Comparison of ENCODE assay signal across 16 cellular contexts in the genomic region with DNA sequence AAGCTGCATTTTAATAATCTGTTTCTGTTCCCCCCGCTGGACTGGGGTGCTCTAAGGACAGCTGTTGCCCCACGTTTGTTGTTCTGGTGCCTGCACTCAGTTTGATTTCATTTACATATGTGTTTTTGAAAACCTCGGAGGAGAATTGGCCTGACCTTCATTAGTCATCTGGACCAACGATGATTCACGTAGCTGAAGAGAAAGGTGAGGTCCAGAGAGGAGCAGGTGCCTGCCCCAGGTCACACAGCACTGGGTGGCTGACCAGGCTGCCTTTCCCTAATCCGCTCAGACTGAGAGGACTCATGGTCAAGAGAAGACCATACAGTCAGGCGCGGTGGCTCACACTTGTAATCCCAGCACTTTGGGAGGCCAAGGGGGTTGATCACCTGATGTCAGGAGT. TPM values are rescaled to one million over a fixed set of nuclear protein-coding genes. Genes with fewer than 3 reads are reported as not detected.
A peak's percentile ranks its signal among the peaks of the same experiment; 100 is the strongest.
DNase-seq lines count a peak whose midpoint lies in the region; ATAC-seq and TF ChIP-seq lines count a peak whose summit lies in the region.
"Had no signal": no experiment of that assay in that cellular context is flagged by ENCODE, and none has a peak within 500 bp of the region (broad histone marks: within the 10 kb centered on the region; RNA-seq: fewer than 3 reads in every experiment).

No MANE protein-coding gene starts in this region.

- peaks cover 0 to 58% (median 23%) of the 10 kb centered on the region in 12 donors for H3K4me1 ChIP-seq in heart left ventricle
- peaks cover 22 to 62% of the 10 kb centered on the region in 2 donors for H3K4me1 ChIP-seq in ascending aorta
- peaks cover 42% of the 10 kb centered on the region for H3K4me1 ChIP-seq in hepatocyte (ENCODE audit: insufficient read depth)
- H3K4me1 ChIP-seq in uterus = peaks cover 0 to 16% of the 10 kb centered on the region in 2 donors

- H3K9me2 ChIP-seq in hepatocyte (replicated peaks; ENCODE audit: insufficient read depth) = no peaks in the 10 kb centered on the region

- H3K4me3 ChIP-seq in heart left ventricle = no peak overlapping the region
- no peak overlapping the region for H3K4me3 ChIP-seq in ascending aorta
- H3K4me3 ChIP-seq in hepatocyte = no peak overlapping the region
- no peak overlapping the region for H3K4me3 ChIP-seq in uterus

- peak overlapping the region in 10 of 12 donors; percentile 24 to 95 (median 81) for H3K27ac ChIP-seq in heart left ventricle
- H3K27ac ChIP-seq in ascending aorta = peak overlapping the region; percentile 91 to 93
- peak overlapping the region; percentile 49 for H3K27ac ChIP-seq in hepatocyte
- H3K27ac ChIP-seq in uterus = peak overlapping the region; percentile 96 to 99

- H3K4me2 ChIP-seq in hepatocyte = no peak overlapping the region

- H3K9me3 ChIP-seq in heart left ventricle = no peaks in the 10 kb centered on the region
- H3K9me3 ChIP-seq in ascending aorta = no peaks in the 10 kb centered on the region
- no peaks in the 10 kb centered on the region for H3K9me3 ChIP-seq in hepatocyte (ENCODE audit: low read depth)
- no peaks in the 10 kb centered on the region for H3K9me3 ChIP-seq in uterus

- H3K79me2 ChIP-seq in hepatocyte = no peaks in the 10 kb centered on the region

- H2AFZ ChIP-seq in hepatocyte = no peak overlapping the region

- no peak for ATAC-seq in heart left ventricle
- no peak for ATAC-seq in Right ventricle myocardium superior (ENCODE audit: poor library complexity)
- ATAC-seq in HG03159 (IDR thresholded peaks at IDR 0.05; ENCODE audit: unreplicated experiment) = no peak
- ATAC-seq: activated CD8-positive, alpha-beta T cell treated with anti-CD3 and anti-CD28 coated beads for 36 hours; left lobe of liver had no signal

- H4K20me1 ChIP-seq in hepatocyte (ENCODE audit: insufficient read depth, poor library complexity, severe bottlenecking) = no peaks in the 10 kb centered on the region

- TF ChIP-seq POLR2A in heart left ventricle (IDR thresholded peaks at IDR 0.05) = no peak
- TF ChIP-seq POLR2A in uterus (IDR thresholded peaks at IDR 0.05) = no peak

- H3K36me3 ChIP-seq in heart left ventricle (no peaks in the 10 kb centered on the region), ascending aorta (no peaks in the 10 kb centered on the region), hepatocyte (replicated peaks; ENCODE audit: insufficient read depth, low read depth) (no peaks in the 10 kb centered on the region), uterus (no peaks in the 10 kb centered on the region)

- 82 to 90% (median 87%) methylated on average over 8 of the region's 8 CpGs for WGBS in heart left ventricle, 4 donors
- WGBS in hepatocyte (ENCODE audit: low lambda C conversion rate, missing lambda C conversion rate) = 89% methylated on average over 8 of the region's 8 CpGs

- H3K27me3 ChIP-seq in heart left ventricle (peaks cover 0 to 5% (median 0%) of the 10 kb centered on the region in 9 donors), ascending aorta (no peaks in the 10 kb centered on the region), hepatocyte (no peaks in the 10 kb centered on the region), uterus (no peaks in the 10 kb centered on the region)

- intact Hi-C loops in heart left ventricle (cut with DNase I) (no loop called here), Right ventricle myocardium superior (cut with DNase I) (no loop called here), ascending aorta (cut with DNase I) (no loop called here), uterus (cut with DNase I; ENCODE audit: low total_unique reads) (no loop called here)

- no peak for TF ChIP-seq CTCF in heart left ventricle (IDR thresholded peaks at IDR 0.05)
- TF ChIP-seq CTCF in ascending aorta (IDR thresholded peaks at IDR 0.05) = no peak
- no peak for TF ChIP-seq CTCF in hepatocyte (IDR thresholded peaks at IDR 0.05; ENCODE audit: poor library complexity)
- no peak for TF ChIP-seq CTCF in uterus (IDR thresholded peaks at IDR 0.05)

- DNase-seq in heart left ventricle = no peak
- no peak for DNase-seq in Right ventricle myocardium superior
- DNase-seq in ascending aorta (ENCODE audit: low spot score in 2 of 2) = no peak
- no peak for DNase-seq in hepatocyte (ENCODE audit: low spot score)
- DNase-seq in uterus = no peak
- DNase-seq in stimulated activated CD4-positive, alpha-beta T cell treated with anti-CD3 and anti-CD28 coated beads, Interleukin-15, amount 100 ng/mL, for 24 hours = no peak
- no peak for DNase-seq in NCI-H1930 (lab: John Stamatoyannopoulos, UW)
- DNase-seq: activated CD8-positive, alpha-beta T cell treated with anti-CD3 and anti-CD28 coated beads for 36 hours; NCI-H510A; substantia nigra had no signal

RNA-seq across cellular contexts. Expression of a gene that starts 3.8 kb away (rescaled TPM):
- total RNA-seq in heart left ventricle (100 to 1,000 TPM in 8 of 9 donors, 10 to 100 TPM in 1; 94.1 to 564 (median 266) TPM), Right ventricle myocardium superior (252 TPM), ascending aorta (119 TPM), hepatocyte (1.7 and 2.7 TPM in 2 replicates), uterus (10 to 100 TPM in 2 of 4 donors, 1 to 10 TPM in 2; 2.4 to 83.0 (median 19.6) TPM)
- polyA plus RNA-seq in heart left ventricle (100 to 1,000 TPM; 300 to 463 TPM), hepatocyte (5.0 and 5.4 TPM in 2 replicates)
- total RNA-seq: activated CD8-positive, alpha-beta T cell treated with anti-CD3 and anti-CD28 coated beads for 36 hours; activated T-helper 2 cell treated with anti-CD3 and anti-CD28 coated beads, Interferon-gamma antibody, Interleukin-2, Interleukin-4, amounts not matched to agents 10 μg/mL and 5 μg/mL and 100 μg/mL, durations not matched to agents 14 hours and 24 hours and 36 hours; dermis microvascular lymphatic vessel endothelial cell; pulmonary artery endothelial cell had no signal
- polyA plus RNA-seq: CD14-positive monocyte had no signal

RNA-seq across cellular contexts. Expression of a gene that starts 20.3 kb away (rescaled TPM):
- total RNA-seq in heart left ventricle (10 to 100 TPM; 12.2 to 27.4 (median 18.3) TPM), Right ventricle myocardium superior (18.3 TPM), ascending aorta (34.7 TPM), hepatocyte (14.5 and 17.5 TPM in 2 replicates), uterus (10 to 100 TPM in 2 of 4 donors, 1 to 10 TPM in 2; 3.2 to 41.9 (median 16.6) TPM)
- polyA plus RNA-seq in heart left ventricle (10 to 100 TPM; 20.2 to 31.2 TPM), hepatocyte (37.4 and 41.1 TPM in 2 replicates)

RNA-seq across cellular contexts. Expression of a gene that starts 25.1 kb away (rescaled TPM):
- 10 to 100 TPM; 10.8 to 26.4 (median 22.9) TPM for total RNA-seq in heart left ventricle
- 10 to 100 TPM; 17.3 to 34.8 TPM for polyA plus RNA-seq in heart left ventricle
- 13.9 TPM for total RNA-seq in Right ventricle myocardium superior
- 12.5 TPM for total RNA-seq in ascending aorta
- total RNA-seq in hepatocyte = 36.5 and 42.3 TPM in 2 replicates
- polyA plus RNA-seq in hepatocyte = 66.1 and 68.7 TPM in 2 replicates
- 10 to 100 TPM; 21.0 to 76.5 (median 34.6) TPM for total RNA-seq in uterus

RNA-seq across cellular contexts. Expression of a gene that starts 56.3 kb away (rescaled TPM):
- total RNA-seq in heart left ventricle = 10 to 100 TPM; 29.0 to 51.0 (median 40.6) TPM
- 10 to 100 TPM; 24.2 to 39.8 TPM for polyA plus RNA-seq in heart left ventricle
- total RNA-seq in Right ventricle myocardium superior = 38.4 TPM
- total RNA-seq in ascending aorta = 28.4 TPM
- total RNA-seq in hepatocyte = 29.0 and 32.1 TPM in 2 replicates
- polyA plus RNA-seq in hepatocyte = 31.2 and 32.5 TPM in 2 replicates
- total RNA-seq in uterus = 10 to 100 TPM in 2 of 4 donors, 1 to 10 TPM in 2; 6.4 to 34.2 (median 9.6) TPM

RNA-seq across cellular contexts. Expression of a gene that starts 56.5 kb away (rescaled TPM):
- total RNA-seq in heart left ventricle = 100 to 1,000 TPM; 162 to 204 (median 176) TPM
- 100 to 1,000 TPM; 123 to 231 TPM for polyA plus RNA-seq in heart left ventricle
- 143 TPM for total RNA-seq in Right ventricle myocardium superior
- 89.7 TPM for total RNA-seq in ascending aorta
- 273 and 276 TPM in 2 replicates for total RNA-seq in hepatocyte
- 242 and 260 TPM in 2 replicates for polyA plus RNA-seq in hepatocyte
- 100 to 1,000 TPM in 3 of 4 donors, 10 to 100 TPM in 1; 89.1 to 303 (median 157) TPM for total RNA-seq in uterus
